ENCODE assay signal across 9 cellular contexts in the genomic region with DNA sequence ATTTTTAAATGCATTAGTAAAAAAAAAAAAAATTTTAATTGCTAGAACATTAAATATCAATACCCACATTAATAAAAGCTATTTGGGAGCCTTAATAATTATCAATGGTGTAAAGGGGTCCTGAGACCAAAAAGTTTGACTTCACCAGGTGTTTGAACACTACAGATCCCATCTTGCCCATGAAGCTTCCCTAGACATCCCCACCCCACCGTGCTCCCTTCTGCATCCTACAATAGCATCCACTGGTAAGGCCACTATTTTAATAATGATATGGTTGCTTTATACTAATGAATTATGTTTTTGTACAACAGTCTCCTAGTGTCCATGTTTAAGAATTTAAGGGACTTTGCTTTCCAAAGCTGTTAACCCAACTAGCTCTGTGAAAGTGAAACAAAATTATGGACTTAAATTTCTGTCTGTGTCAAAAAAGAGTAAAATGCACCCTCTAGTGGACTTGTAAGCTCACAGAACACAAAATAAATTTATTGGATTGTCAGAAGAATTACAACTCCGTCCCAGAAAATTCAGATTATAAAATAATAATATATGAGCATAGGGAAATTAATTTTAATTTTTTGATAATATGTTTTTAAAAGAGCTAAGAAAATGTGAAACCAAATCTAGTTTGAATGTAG.
DNase-seq lines count a peak whose midpoint lies in the region; ATAC-seq and TF ChIP-seq lines count a peak whose summit lies in the region.
"Had no signal": no experiment of that assay in that cellular context is flagged by ENCODE, and none has a peak within 500 bp of the region (broad histone marks: within the 10 kb centered on the region; RNA-seq: fewer than 3 reads in every experiment).

No MANE protein-coding gene starts in this region.

- no peak for ATAC-seq in omental fat pad (ENCODE audit: low FRiP score)

- H3K9me3 Mint-ChIP-seq in brain, result no peaks in the 10 kb centered on the region
- no peaks in the 10 kb centered on the region for H3K9me3 Mint-ChIP-seq in activated CD4-positive, alpha-beta T cell treated with anti-CD3 and anti-CD28 coated beads, Interleukin-2, amount 10 ng/mL, durations not matched to agents 24 days and 14 days

- TF ChIP-seq CTCF in 22Rv1 (IDR thresholded peaks at IDR 0.05) (peak; percentile 61), GM12873 (IDR thresholded peaks at IDR 0.05; ENCODE audit: insufficient read depth, low read depth, low read length, missing control alignments) (peak; percentile 45), NB4 (IDR thresholded peaks at IDR 0.05; ENCODE audit: low read depth, low read length) (peak; percentile 35), brain (conservative IDR thresholded peaks at IDR 0.05) (peak; percentile 60 to 68), thyroid gland (IDR thresholded peaks at IDR 0.05) (peak in 3 of 6 experiments; percentile 32 to 59 (median 37)), omental fat pad (IDR thresholded peaks at IDR 0.05) (no peak)

- H3K36me3 Mint-ChIP-seq in brain, result no peaks in the 10 kb centered on the region
- H3K36me3 Mint-ChIP-seq in activated CD4-positive, alpha-beta T cell treated with anti-CD3 and anti-CD28 coated beads, Interleukin-2, amount 10 ng/mL, durations not matched to agents 24 days and 14 days (ENCODE audit: low read depth), result no peaks in the 10 kb centered on the region

- no peaks in the 10 kb centered on the region for H3K27me3 ChIP-seq in thyroid gland

- H3K4me3 ChIP-seq in NB4 (ENCODE audit: low read depth, low read length), result no peak overlapping the region
- H3K4me3 ChIP-seq in thyroid gland (replicated peaks in 1 of 3), result no peak overlapping the region

- intact Hi-C loops in thyroid gland (cut with DNase I), result no loop called here
- intact Hi-C loops in activated CD4-positive, alpha-beta T cell treated with anti-CD3 and anti-CD28 coated beads, Interleukin-2, amount 10 ng/mL, durations not matched to agents 24 days and 14 days (cut with micrococcal nuclease), result loop anchor here (5.0 kb wide), 1 partner anchor 757 kb away; no protein-coding TSS in a partner anchor

- peak overlapping the region in 3 of 5 experiments; percentile 37 to 78 (median 46) for H3K4me3 Mint-ChIP-seq in brain
- H3K4me3 Mint-ChIP-seq in activated CD4-positive, alpha-beta T cell treated with anti-CD3 and anti-CD28 coated beads, Interleukin-2, amount 10 ng/mL, durations not matched to agents 24 days and 14 days, result no peak overlapping the region
- H3K4me3 Mint-ChIP-seq: activated naive CD8-positive, alpha-beta T cell had no signal

- H3K27ac Mint-ChIP-seq in brain, result no peak overlapping the region
- no peak overlapping the region for H3K27ac Mint-ChIP-seq in activated CD4-positive, alpha-beta T cell treated with anti-CD3 and anti-CD28 coated beads, Interleukin-2, amount 10 ng/mL, durations not matched to agents 24 days and 14 days
- H3K27ac Mint-ChIP-seq: activated naive CD8-positive, alpha-beta T cell had no signal

- H3K27ac ChIP-seq in 22Rv1 (no peak overlapping the region), thyroid gland (no peak overlapping the region)

- H3K27me3 Mint-ChIP-seq in brain, result peaks cover 2% of the 10 kb centered on the region
- H3K27me3 Mint-ChIP-seq in activated CD4-positive, alpha-beta T cell treated with anti-CD3 and anti-CD28 coated beads, Interleukin-2, amount 10 ng/mL, durations not matched to agents 24 days and 14 days, result peaks cover 11% of the 10 kb centered on the region
- H3K27me3 Mint-ChIP-seq: activated naive CD8-positive, alpha-beta T cell had no signal

- no peaks in the 10 kb centered on the region for H3K36me3 ChIP-seq in thyroid gland

- peaks cover 3% of the 10 kb centered on the region for H3K4me1 Mint-ChIP-seq in brain
- peaks cover 2% of the 10 kb centered on the region for H3K4me1 Mint-ChIP-seq in activated CD4-positive, alpha-beta T cell treated with anti-CD3 and anti-CD28 coated beads, Interleukin-2, amount 10 ng/mL, durations not matched to agents 24 days and 14 days

- no peaks in the 10 kb centered on the region for H3K9me3 ChIP-seq in thyroid gland

- TF ChIP-seq POLR2A in NB4 (IDR thresholded peaks at IDR 0.05; ENCODE audit: extremely low read depth, insufficient read length) (no peak), thyroid gland (IDR thresholded peaks at IDR 0.05) (no peak)

- WGBS in thyroid gland, 2 donors, result 62 to 66% methylated on average over 2 of the region's 2 CpGs

- DNase-seq in NB4 (ENCODE audit: low read depth) (peak; percentile 43), myocyte (ENCODE audit: low read depth) (peak; percentile 43), thyroid gland (no peak), omental fat pad (ENCODE audit: low spot score) (no peak)
- no peak for DNase-seq in activated CD4-positive, alpha-beta T cell treated with anti-CD3 and anti-CD28 coated beads, Interleukin-2, amount 10 ng/mL, durations not matched to agents 24 days and 14 days

- peaks cover 0 to 4% of the 10 kb centered on the region in 2 donors for H3K4me1 ChIP-seq in thyroid gland

Comparison
In these comparisons a context has a peak if more than half of its experiments do, and no peak if none do; other contexts are left out.
1. CTCF ChIP-seq: peak in 22Rv1 (single experiment), GM12873 (single experiment), NB4 (single experiment) and brain (2 of 2); none in omental fat pad (0 of 3).
2. DNase-seq: peak in NB4 (single experiment) and myocyte (single experiment); none in thyroid gland (0 of 2), omental fat pad (single experiment) and activated CD4-positive, alpha-beta T cell treated with anti-CD3 and anti-CD28 coated beads, Interleukin-2, amount 10 ng/mL, durations not matched to agents 24 days and 14 days (single experiment).